9 cellular contexts compared by ENCODE assay signal in the genomic region with DNA sequence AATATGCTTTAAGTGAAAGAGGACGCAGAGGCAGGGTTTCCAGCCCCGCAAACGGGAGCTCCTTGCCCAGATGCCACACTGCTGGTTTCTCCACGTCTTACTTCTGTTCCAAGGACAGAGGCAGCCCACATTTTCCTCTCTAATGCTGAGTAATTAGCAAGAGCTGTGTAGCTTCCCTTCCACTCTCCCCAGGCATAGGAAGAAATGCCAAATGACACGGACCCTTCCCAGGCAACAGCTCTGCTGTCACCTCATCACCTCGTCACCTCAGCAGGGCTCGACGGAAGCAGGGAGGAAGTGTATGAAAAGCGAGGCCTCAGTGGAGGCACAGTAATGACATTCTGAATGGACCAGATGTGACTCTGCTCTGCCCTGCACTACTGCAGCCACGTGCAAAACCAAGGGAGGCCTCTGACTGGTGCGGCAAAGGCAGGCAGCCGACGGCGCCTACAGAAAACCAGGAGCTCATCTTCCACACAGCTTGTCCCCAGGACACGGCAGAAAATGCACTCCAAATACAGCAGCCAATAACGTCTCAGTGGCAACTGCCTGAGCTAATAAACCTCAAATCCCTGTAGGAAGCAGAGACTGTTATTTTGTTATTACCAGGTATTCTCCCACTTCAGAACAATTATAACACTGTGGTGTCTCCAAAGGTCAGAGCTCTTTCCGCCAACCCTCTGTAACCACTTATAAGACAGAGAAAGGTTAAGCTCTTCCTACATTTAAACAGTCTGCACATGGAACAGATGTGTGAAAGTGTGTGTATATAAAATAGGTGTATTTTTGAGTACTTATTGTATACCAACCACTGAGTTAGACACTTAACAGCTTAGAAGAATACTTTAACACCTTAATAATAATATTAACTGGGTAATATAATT.
DNase-seq lines count a peak whose midpoint lies in the region; ATAC-seq and TF ChIP-seq lines count a peak whose summit lies in the region.
"Had no signal": no experiment of that assay in that cellular context is flagged by ENCODE, and none has a peak within 500 bp of the region (broad histone marks: within the 10 kb centered on the region; RNA-seq: fewer than 3 reads in every experiment).

No MANE protein-coding gene starts in this region.

- POLR2A ChIA-PET in activated B cell treated with CpG ODN at 0.5 μM for 24 hours (lab: Charles Lee) = interaction anchor here (1.7 kb wide), 1 partner anchor 19 kb away, joined by 24 read pairs; no protein-coding TSS in a partner anchor

- intact Hi-C loops in activated B cell treated with CpG ODN at 0.5 μM for 24 hours (cut with micrococcal nuclease) = loop anchor here (2.0 kb wide), 1 partner anchor 21 kb away; no protein-coding TSS in a partner anchor
- intact Hi-C loops in tibial artery (cut with DNase I; ENCODE audit: low total_unique reads) = no loop called here
- intact Hi-C loops in left ventricle myocardium superior (cut with micrococcal nuclease) = no loop called here

- no peaks in the 10 kb centered on the region for H3K36me3 ChIP-seq in cardiac muscle cell
- H3K36me3 ChIP-seq in right atrium auricular region = no peaks in the 10 kb centered on the region
- H3K36me3 ChIP-seq in tibial artery = no peaks in the 10 kb centered on the region

- CTCF ChIA-PET in activated B cell treated with CpG ODN at 0.5 μM for 24 hours (lab: Charles Lee) = interaction anchor here (1.1 to 2.4 kb wide), 11 partner anchors 10 to 468 kb away, joined by 3 to 21 read pairs (median 5); no protein-coding TSS in a partner anchor

- TF ChIP-seq CTCF in cardiac muscle cell (IDR thresholded peaks at IDR 0.05; ENCODE audit: low read depth, low read length) (no peak), right atrium auricular region (IDR thresholded peaks at IDR 0.05) (no peak), activated B cell treated with CpG ODN at 0.5 μM for 24 hours (IDR thresholded peaks at IDR 0.05) (no peak), foreskin fibroblast (IDR thresholded peaks at IDR 0.05; ENCODE audit: low read depth, low read length) (no peak), tibial artery (IDR thresholded peaks at IDR 0.05) (no peak)

- H3K4me3 ChIP-seq in cardiac muscle cell (no peak overlapping the region), right atrium auricular region (no peak overlapping the region), foreskin fibroblast (ENCODE audit: low read depth in 1 of 2, low read length in 2 of 2) (no peak overlapping the region), tibial artery (no peak overlapping the region)

- H3K9me3 ChIP-seq in cardiac muscle cell (ENCODE audit: low read depth) (no peaks in the 10 kb centered on the region), right atrium auricular region (no peaks in the 10 kb centered on the region), tibial artery (peaks cover 0 to 4% (median 0%) of the 10 kb centered on the region in 3 donors)

- H3K27me3 ChIP-seq in cardiac muscle cell (no peaks in the 10 kb centered on the region), right atrium auricular region (no peaks in the 10 kb centered on the region), tibial artery (no peaks in the 10 kb centered on the region)

- H3K9me3 Mint-ChIP-seq in activated B cell treated with CpG ODN at 0.5 μM for 24 hours = no peaks in the 10 kb centered on the region

- peak overlapping the region; percentile 84 for H3K27ac Mint-ChIP-seq in activated B cell treated with CpG ODN at 0.5 μM for 24 hours

- no peaks in the 10 kb centered on the region for H3K27me3 Mint-ChIP-seq in activated B cell treated with CpG ODN at 0.5 μM for 24 hours

- H3K27ac ChIP-seq in cardiac muscle cell = peak overlapping the region; percentile 3
- H3K27ac ChIP-seq in right atrium auricular region = no peak overlapping the region
- H3K27ac ChIP-seq in tibial artery = peak overlapping the region; percentile 16 to 20

- H3K36me3 Mint-ChIP-seq in activated B cell treated with CpG ODN at 0.5 μM for 24 hours (ENCODE audit: low read depth) = no peaks in the 10 kb centered on the region

- ATAC-seq in activated B cell treated with CpG ODN at 0.5 μM for 24 hours (ENCODE audit: low read depth) = no peak
- ATAC-seq in left ventricle myocardium superior = no peak

- H3K4me1 ChIP-seq in cardiac muscle cell (ENCODE audit: low read depth) (peaks cover 10% of the 10 kb centered on the region), right atrium auricular region (peaks cover 0 to 5% of the 10 kb centered on the region in 2 donors), tibial artery (peaks cover 0 to 3% (median 0%) of the 10 kb centered on the region in 4 donors)

- peaks cover 19% of the 10 kb centered on the region for H3K4me1 Mint-ChIP-seq in activated B cell treated with CpG ODN at 0.5 μM for 24 hours

- peak in 1 of 2 donors; percentile 41 for DNase-seq in cardiac muscle cell (ENCODE audit: low read depth in 1 of 2, low spot score in 1 of 2)
- DNase-seq in right atrium auricular region (ENCODE audit: low spot score) = no peak
- DNase-seq in activated B cell treated with CpG ODN at 0.5 μM for 24 hours = no peak
- peak; percentile 6 to 30 for DNase-seq in foreskin fibroblast
- no peak for DNase-seq in tibial artery
- no peak for DNase-seq in T-helper 9 cell
- no peak for DNase-seq in NCI-H2081 treated with DMSO at 0.1 percent for 48 hours (lab: John Stamatoyannopoulos, UW)
- DNase-seq in left ventricle myocardium superior = no peak
- DNase-seq: kidney glomerular epithelial cell had no signal

- no peak overlapping the region for H3K4me3 Mint-ChIP-seq in activated B cell treated with CpG ODN at 0.5 μM for 24 hours

Comparison
In these comparisons a context has a peak if more than half of its experiments do, and no peak if none do; other contexts are left out.
1. H3K27ac ChIP-seq: peak in cardiac muscle cell (single experiment) and tibial artery (2 of 2); none in right atrium auricular region (0 of 2).
2. DNase-seq: peak in foreskin fibroblast (2 of 2); none in right atrium auricular region (single experiment), activated B cell treated with CpG ODN at 0.5 μM for 24 hours (single experiment), tibial artery (0 of 2), T-helper 9 cell (single experiment), NCI-H2081 treated with DMSO at 0.1 percent for 48 hours (single experiment) and left ventricle myocardium superior (single experiment).